1 cellular context compared by ENCODE assay signal in genomic region chr2:150046211-150046610, GRCh38.
TF ChIP-seq lines count a peak whose summit lies in the region.

No MANE protein-coding gene starts in this region.

TF ChIP-seq in GM23338, 12 proteins besides CTCF, POLR2A, EP300 and RAD21 (continued from another document):
- no peak for TF ChIP-seq ETS1 (IDR thresholded peaks at IDR 0.05)
- TF ChIP-seq STAT1 (IDR thresholded peaks at IDR 0.05; ENCODE audit: unreplicated experiment): no peak
- no peak for TF ChIP-seq POLR2AphosphoS5 (IDR thresholded peaks at IDR 0.05; ENCODE audit: low read depth)
- TF ChIP-seq ZNF114 (CRISPR knock-in tag; IDR thresholded peaks at IDR 0.05): no peak
- TF ChIP-seq JUNB (IDR thresholded peaks at IDR 0.05; ENCODE audit: unreplicated experiment): no peak
- no peak for TF ChIP-seq ZNF331 (CRISPR knock-in tag; IDR thresholded peaks at IDR 0.05; ENCODE audit: low read depth)
- TF ChIP-seq ZNF462 (CRISPR knock-in tag; IDR thresholded peaks at IDR 0.05): no peak
